1 cellular context compared by ENCODE assay signal in genomic region chr11:45022294-45023064, GRCh38.
TF ChIP-seq lines count a peak whose summit lies in the region.

No MANE protein-coding gene starts in this region.

TF ChIP-seq in GM23338, 12 proteins besides CTCF, POLR2A, EP300 and RAD21 (continued from another document):
- TF ChIP-seq ZNF462 (CRISPR knock-in tag; IDR thresholded peaks at IDR 0.05), result no peak
- no peak for TF ChIP-seq EZH2phosphoT487 (IDR thresholded peaks at IDR 0.05; ENCODE audit: unreplicated experiment)
